ENCODE assay signal across 9 cellular contexts in the genomic region with DNA sequence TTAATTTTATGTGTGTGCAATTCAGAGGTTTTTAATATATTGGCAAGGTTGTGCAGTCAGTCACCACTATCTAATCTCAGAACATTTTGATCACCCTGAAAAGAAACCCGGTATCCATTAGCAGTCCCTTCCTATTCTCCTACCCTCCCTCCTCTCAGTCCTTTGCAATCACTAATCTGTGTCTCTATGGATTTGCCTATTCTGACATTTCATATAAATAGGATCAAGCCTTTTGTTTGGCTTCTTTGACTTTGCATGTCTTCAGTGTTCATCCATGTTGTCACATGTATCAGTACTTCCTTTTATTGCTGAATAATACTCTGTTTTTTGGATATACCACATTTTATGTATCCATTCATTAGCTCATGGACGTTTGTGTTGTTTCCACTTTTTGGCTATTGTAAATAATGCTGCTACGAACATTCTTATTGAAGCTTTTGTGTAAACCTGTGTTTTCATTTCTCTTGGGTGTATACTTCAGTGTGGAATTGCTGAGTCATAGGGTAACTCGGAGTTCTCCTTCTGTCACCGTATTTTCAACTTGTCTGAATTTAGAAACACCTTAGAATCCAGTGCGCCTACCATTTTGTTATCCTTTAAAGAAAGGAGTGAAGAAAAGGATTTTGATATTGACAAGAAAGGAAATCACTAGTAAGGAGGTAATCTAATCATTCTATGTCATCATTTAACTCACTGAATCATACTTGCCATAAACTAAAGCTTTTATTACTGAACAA. TPM values are rescaled to one million over a fixed set of nuclear protein-coding genes. Genes with fewer than 3 reads are reported as not detected.
DNase-seq lines count a peak whose midpoint lies in the region; ATAC-seq and TF ChIP-seq lines count a peak whose summit lies in the region.
"Had no signal": no experiment of that assay in that cellular context is flagged by ENCODE, and none has a peak within 500 bp of the region (broad histone marks: within the 10 kb centered on the region; RNA-seq: fewer than 3 reads in every experiment).

No MANE protein-coding gene starts in this region.

- H3K4me1 ChIP-seq in MM.1S (ENCODE audit: low read length) (peaks cover 21% of the 10 kb centered on the region; the same call in 1 of the 2 replicates), adipocyte (ENCODE audit: control insufficient read depth, insufficient read depth, low read length) (peaks cover 25% of the 10 kb centered on the region)

- DNase-seq in NOMO-1 treated with DMSO at 0.1 percent for 48 hours (lab: John Stamatoyannopoulos, UW; ENCODE audit: unreplicated experiment) (peak; percentile 39), NOMO-1 treated with dmso at 0.1 percent for 144 hours (lab: John Stamatoyannopoulos, UW; ENCODE audit: unreplicated experiment) (no peak), MM.1S (peak; percentile 60), adipocyte (ENCODE audit: low read depth) (peak; percentile 46), non-pigmented ciliary epithelial cell (ENCODE audit: low read depth) (peak; percentile 17)
- DNase-seq in activated CD8-positive, alpha-beta T cell treated with anti-CD3 and anti-CD28 coated beads, Interleukin-2, amount 10 ng/mL, durations not matched to agents 7 days and 5 days = no peak
- DNase-seq in stimulated activated CD4-positive, alpha-beta T cell treated with anti-CD3 and anti-CD28 coated beads, Interleukin-2, amount 100 ng/mL, for 24 hours = no peak
- DNase-seq: activated naive CD4-positive, alpha-beta T cell treated with anti-CD3 and anti-CD28 coated beads for 36 hours had no signal

- no peaks in the 10 kb centered on the region for H3K9me2 ChIP-seq in MM.1S (replicated peaks; ENCODE audit: insufficient read depth, low read length)

- no peak for ATAC-seq in HG02571 (IDR thresholded peaks at IDR 0.05; ENCODE audit: unreplicated experiment)
- no peak for ATAC-seq in activated CD8-positive, alpha-beta T cell treated with anti-CD3 and anti-CD28 coated beads, Interleukin-2, amount 10 ng/mL, durations not matched to agents 7 days and 5 days

- no peaks in the 10 kb centered on the region; the same call in 1 of the 2 replicates for H3K36me3 ChIP-seq in MM.1S (replicated peaks; ENCODE audit: insufficient read depth, low read length)
- no peaks in the 10 kb centered on the region for H3K36me3 ChIP-seq in adipocyte (ENCODE audit: control insufficient read depth, insufficient read depth, low read length, severe bottlenecking)

- peaks cover 38% of the 10 kb centered on the region for H3K36me3 Mint-ChIP-seq in activated CD8-positive, alpha-beta T cell treated with anti-CD3 and anti-CD28 coated beads, Interleukin-2, amount 10 ng/mL, durations not matched to agents 7 days and 5 days (ENCODE audit: low read depth)

- no peak overlapping the region for H3K27ac Mint-ChIP-seq in activated CD8-positive, alpha-beta T cell treated with anti-CD3 and anti-CD28 coated beads, Interleukin-2, amount 10 ng/mL, durations not matched to agents 7 days and 5 days
- H3K27ac Mint-ChIP-seq: activated naive CD4-positive, alpha-beta T cell treated with anti-CD3 and anti-CD28 coated beads for 36 hours had no signal

- no peaks in the 10 kb centered on the region for H4K20me1 ChIP-seq in MM.1S (ENCODE audit: insufficient read depth, low read length)

- POLR2A ChIA-PET in activated CD8-positive, alpha-beta T cell treated with anti-CD3 and anti-CD28 coated beads, Interleukin-2, amount 10 ng/mL, durations not matched to agents 7 days and 5 days (lab: Charles Lee) = no interaction called here

- CTCF ChIA-PET in activated CD8-positive, alpha-beta T cell treated with anti-CD3 and anti-CD28 coated beads, Interleukin-2, amount 10 ng/mL, durations not matched to agents 7 days and 5 days (lab: Charles Lee) = interaction anchor here (0.7 to 5.5 kb wide), 3 partner anchors 40 to 306 kb away, joined by 3 to 74 read pairs (median 3); a partner anchor contains a TSS

- no peaks in the 10 kb centered on the region for H3K9me3 Mint-ChIP-seq in activated CD8-positive, alpha-beta T cell treated with anti-CD3 and anti-CD28 coated beads, Interleukin-2, amount 10 ng/mL, durations not matched to agents 7 days and 5 days (ENCODE audit: insufficient read depth)
- H3K9me3 Mint-ChIP-seq: activated naive CD4-positive, alpha-beta T cell treated with anti-CD3 and anti-CD28 coated beads for 36 hours had no signal

- H3K4me1 Mint-ChIP-seq in activated CD8-positive, alpha-beta T cell treated with anti-CD3 and anti-CD28 coated beads, Interleukin-2, amount 10 ng/mL, durations not matched to agents 7 days and 5 days (ENCODE audit: low read depth) = peaks cover 40% of the 10 kb centered on the region

- H3K9ac ChIP-seq in MM.1S (ENCODE audit: low read length) (no peak overlapping the region), adipocyte (ENCODE audit: low read length) (no peak overlapping the region)

- H3K27me3 Mint-ChIP-seq in activated CD8-positive, alpha-beta T cell treated with anti-CD3 and anti-CD28 coated beads, Interleukin-2, amount 10 ng/mL, durations not matched to agents 7 days and 5 days (ENCODE audit: low read depth) = no peaks in the 10 kb centered on the region

- no peak overlapping the region for H2AFZ ChIP-seq in MM.1S (ENCODE audit: low read length)

- H3K79me2 ChIP-seq in MM.1S (ENCODE audit: low read length) = peaks cover 81% of the 10 kb centered on the region

- H3K27me3 ChIP-seq in MM.1S (replicated peaks; ENCODE audit: insufficient read depth, low read length) (no peaks in the 10 kb centered on the region), adipocyte (replicated peaks; ENCODE audit: control insufficient read depth, insufficient read depth, low read length) (no peaks in the 10 kb centered on the region)

- no peak overlapping the region for H3K4me3 Mint-ChIP-seq in activated CD8-positive, alpha-beta T cell treated with anti-CD3 and anti-CD28 coated beads, Interleukin-2, amount 10 ng/mL, durations not matched to agents 7 days and 5 days

- H3F3A ChIP-seq in MM.1S (ENCODE audit: insufficient read depth, low read length) = no peaks in the 10 kb centered on the region

- peak overlapping the region; percentile 26; the same call in 1 of the 2 replicates for H3K27ac ChIP-seq in MM.1S (ENCODE audit: low read length)

- H3K4me3 ChIP-seq in MM.1S (ENCODE audit: low read length) (peak overlapping the region; percentile 30), adipocyte (ENCODE audit: low read length) (no peak overlapping the region)

- TF ChIP-seq CTCF in MM.1S (IDR thresholded peaks at IDR 0.05; ENCODE audit: low read length) = no peak

- peak overlapping the region; percentile 90 for H3K4me2 ChIP-seq in MM.1S (ENCODE audit: low read depth, low read length)

- H3K9me3 ChIP-seq in MM.1S (replicated peaks; ENCODE audit: insufficient read depth, low read length) (no peaks in the 10 kb centered on the region), adipocyte (ENCODE audit: control insufficient read depth, low read length) (no peaks in the 10 kb centered on the region)

RNA-seq across cellular contexts. Expression of a gene that starts 3.4 kb away (rescaled TPM):
- total RNA-seq in activated CD8-positive, alpha-beta T cell treated with anti-CD3 and anti-CD28 coated beads, Interleukin-2, amount 10 ng/mL, durations not matched to agents 7 days and 5 days = 10 to 100 TPM; 48.7 to 49.1 TPM

RNA-seq across cellular contexts. Expression of a gene that starts 42.5 kb away (rescaled TPM):
- 100 to 1,000 TPM; 795 to 814 TPM for total RNA-seq in activated CD8-positive, alpha-beta T cell treated with anti-CD3 and anti-CD28 coated beads, Interleukin-2, amount 10 ng/mL, durations not matched to agents 7 days and 5 days

RNA-seq across cellular contexts. Expression of a gene that starts 47.0 kb away (rescaled TPM):
- not detected for total RNA-seq in activated CD8-positive, alpha-beta T cell treated with anti-CD3 and anti-CD28 coated beads, Interleukin-2, amount 10 ng/mL, durations not matched to agents 7 days and 5 days
- total RNA-seq: activated naive CD4-positive, alpha-beta T cell treated with anti-CD3 and anti-CD28 coated beads for 36 hours had no signal

Comparison
In these comparisons a context has a peak if more than half of its experiments do, and no peak if none do; other contexts are left out.
1. DNase-seq: peak in NOMO-1 treated with DMSO at 0.1 percent for 48 hours (single experiment), MM.1S (single experiment), adipocyte (single experiment) and non-pigmented ciliary epithelial cell (single experiment); none in NOMO-1 treated with dmso at 0.1 percent for 144 hours (single experiment), activated CD8-positive, alpha-beta T cell treated with anti-CD3 and anti-CD28 coated beads, Interleukin-2, amount 10 ng/mL, durations not matched to agents 7 days and 5 days (single experiment) and stimulated activated CD4-positive, alpha-beta T cell treated with anti-CD3 and anti-CD28 coated beads, Interleukin-2, amount 100 ng/mL, for 24 hours (0 of 2).